Comparison of ENCODE assay signal across 8 cellular contexts in the genomic region with DNA sequence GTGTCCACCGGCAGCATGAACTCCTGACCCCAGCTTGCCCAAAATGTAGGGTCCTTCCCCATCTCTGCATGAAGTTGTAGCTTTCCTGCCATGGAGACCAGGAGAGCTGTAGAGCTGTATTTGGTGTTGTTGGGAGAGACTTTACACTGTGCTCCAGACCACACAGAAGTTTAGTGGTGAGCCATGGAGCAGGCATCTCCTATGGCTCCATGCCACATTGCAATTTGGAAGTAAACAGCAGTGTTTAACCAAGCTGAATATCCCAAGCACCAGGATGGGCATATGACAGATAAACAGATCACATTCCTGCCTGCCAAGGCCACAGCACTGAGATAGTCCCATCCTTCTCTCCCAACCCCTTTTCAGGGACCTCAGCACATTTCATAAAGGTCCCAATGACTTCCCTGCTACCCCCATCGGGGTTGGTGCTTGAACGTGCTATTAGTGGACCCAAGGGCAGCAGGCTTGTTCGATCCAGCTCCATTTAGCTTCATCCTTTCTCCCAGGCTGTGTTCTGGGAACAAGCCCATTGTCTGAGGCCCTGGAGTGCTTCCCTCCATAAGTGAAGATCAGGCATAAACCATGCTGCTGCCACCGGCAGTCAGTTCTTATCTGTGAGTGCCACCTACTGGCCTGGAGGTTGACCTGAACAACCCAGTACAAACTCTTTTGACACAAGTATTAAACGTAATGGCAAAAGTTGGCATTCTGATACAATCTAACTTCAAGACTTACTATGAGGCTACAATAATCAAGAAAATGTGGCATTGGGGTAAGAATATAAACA.
DNase-seq lines count a peak whose midpoint lies in the region; TF ChIP-seq lines count a peak whose summit lies in the region.

No MANE protein-coding gene starts in this region.

- H2BK15ac ChIP-seq in H9 (ENCODE audit: low read depth, low read length) = no peak overlapping the region

- H4K5ac ChIP-seq in H9 (ENCODE audit: insufficient read length, low read depth, low read length) = no peak overlapping the region

- no peak overlapping the region for H3K23ac ChIP-seq in H9 (ENCODE audit: insufficient read length, low read depth, low read length)

- no peaks in the 10 kb centered on the region for H3K9me2 ChIP-seq in MM.1S (replicated peaks; ENCODE audit: insufficient read depth, low read length)

- no peaks in the 10 kb centered on the region for H3K27me3 Mint-ChIP-seq in activated naive CD4-positive, alpha-beta T cell treated with anti-CD3 and anti-CD28 coated beads, Interleukin-2, amount 10 ng/mL, durations not matched to agents 7 days and 5 days
- H3K27me3 Mint-ChIP-seq in H9 (ENCODE audit: low read depth) (peaks cover 2% of the 10 kb centered on the region; the same call in 1 of the 2 replicates), nephron progenitor cell (ENCODE audit: low read depth, poor library complexity) (peaks cover 6% of the 10 kb centered on the region)

- no peak overlapping the region for H4K91ac ChIP-seq in H9 (ENCODE audit: insufficient read length, low read depth, low read length)

- H4K20me1 ChIP-seq in H9 (ENCODE audit: control insufficient read depth, insufficient read depth, insufficient read length) (no peaks in the 10 kb centered on the region), MM.1S (ENCODE audit: insufficient read depth, low read length) (no peaks in the 10 kb centered on the region)

- no peak overlapping the region for H2BK20ac ChIP-seq in H9 (ENCODE audit: low read depth, low read length, poor library complexity, severe bottlenecking)

- H3K4me3 Mint-ChIP-seq in activated naive CD4-positive, alpha-beta T cell treated with anti-CD3 and anti-CD28 coated beads, Interleukin-2, amount 10 ng/mL, durations not matched to agents 7 days and 5 days = no peak overlapping the region
- H3K4me3 Mint-ChIP-seq in H9 (no peak overlapping the region), nephron progenitor cell (no peak overlapping the region)

- H3K36me3 ChIP-seq in MM.1S (replicated peaks; ENCODE audit: insufficient read depth, low read length) (no peaks in the 10 kb centered on the region), brain microvascular endothelial cell (replicated peaks) (no peaks in the 10 kb centered on the region), esophagus squamous epithelium (no peaks in the 10 kb centered on the region)

- no peak overlapping the region for H2BK5ac ChIP-seq in H9 (ENCODE audit: insufficient read length, low read length)

- H3K9ac ChIP-seq in H9 (ENCODE audit: extremely low read depth, insufficient read length, low read length) (no peak overlapping the region), MM.1S (ENCODE audit: low read length) (no peak overlapping the region)

- no peak overlapping the region; the same call in 1 of the 2 replicates for H3K4ac ChIP-seq in H9 (ENCODE audit: low read depth, low read length)

- no peak overlapping the region for H3T11ph ChIP-seq in H9 (ENCODE audit: low read length)

- no peak overlapping the region for H2BK120ac ChIP-seq in H9 (ENCODE audit: low read depth, low read length, poor library complexity, severe bottlenecking)

- no peak overlapping the region for H3K18ac ChIP-seq in H9 (ENCODE audit: insufficient read length, low read depth, low read length)

- H3K4me3 ChIP-seq in MM.1S (ENCODE audit: low read length) (no peak overlapping the region), brain microvascular endothelial cell (ENCODE audit: low read depth, low read length) (no peak overlapping the region), esophagus squamous epithelium (no peak overlapping the region)

- no peak overlapping the region for H3K27ac Mint-ChIP-seq in activated naive CD4-positive, alpha-beta T cell treated with anti-CD3 and anti-CD28 coated beads, Interleukin-2, amount 10 ng/mL, durations not matched to agents 7 days and 5 days
- H3K27ac Mint-ChIP-seq in H9 (peak overlapping the region in 1 of 3 experiments; percentile 63; a peak in 1 of 7 replicates), nephron progenitor cell (no peak overlapping the region)

- no peaks in the 10 kb centered on the region for H3K79me1 ChIP-seq in H9 (ENCODE audit: insufficient read depth, low read depth, low read length, poor library complexity, severe bottlenecking)

- no peak overlapping the region for H2AK5ac ChIP-seq in H9 (ENCODE audit: insufficient read length, low read length)

- no peaks in the 10 kb centered on the region for H3K4me1 Mint-ChIP-seq in activated naive CD4-positive, alpha-beta T cell treated with anti-CD3 and anti-CD28 coated beads, Interleukin-2, amount 10 ng/mL, durations not matched to agents 7 days and 5 days
- H3K4me1 Mint-ChIP-seq in H9 = peaks cover 2 to 6% of the 10 kb centered on the region in 2 experiments; a peak in 1 of 4 replicates
- no peaks in the 10 kb centered on the region for H3K4me1 Mint-ChIP-seq in nephron progenitor cell

- H2BK12ac ChIP-seq in H9 (ENCODE audit: insufficient read length, low read depth, low read length) = no peak overlapping the region

- peak; percentile 22 for DNase-seq in activated naive CD4-positive, alpha-beta T cell treated with anti-CD3 and anti-CD28 coated beads, Interleukin-2, amount 10 ng/mL, durations not matched to agents 7 days and 5 days
- no peak for DNase-seq in activated naive CD4-positive, alpha-beta T cell (lab: John Stamatoyannopoulos, UW)
- DNase-seq in H9 (peak; percentile 61), MM.1S (peak; percentile 54), brain microvascular endothelial cell (peak; percentile 43), nephron progenitor cell (peak; percentile 7), occipital lobe (lab: John Stamatoyannopoulos, UW) (no peak), esophagus squamous epithelium (lab: John Stamatoyannopoulos, UW) (no peak)

- H3F3A ChIP-seq in MM.1S (ENCODE audit: insufficient read depth, low read length) = no peaks in the 10 kb centered on the region

- H3K27me3 ChIP-seq in H9 (ENCODE audit: insufficient read depth, low read length) (no peaks in the 10 kb centered on the region), MM.1S (replicated peaks; ENCODE audit: insufficient read depth, low read length) (no peaks in the 10 kb centered on the region), brain microvascular endothelial cell (replicated peaks) (no peaks in the 10 kb centered on the region), esophagus squamous epithelium (no peaks in the 10 kb centered on the region)

- no CpG with 5 or more reads among the region's 6 CpGs for WGBS in H9 (ENCODE audit: extremely low coverage, insufficient read length, low lambda C conversion rate)
- 53 to 69% methylated on average over 5 of the region's 6 CpGs for WGBS in esophagus squamous epithelium, 2 donors

- H2AFZ ChIP-seq in H9 (ENCODE audit: low read length) (no peak overlapping the region), MM.1S (ENCODE audit: low read length) (peak overlapping the region; percentile 65)

- H4K8ac ChIP-seq in H9 (replicated peaks; ENCODE audit: insufficient read length, low read depth, low read length) = peak overlapping the region; percentile 51

- H3K9me3 Mint-ChIP-seq in activated naive CD4-positive, alpha-beta T cell treated with anti-CD3 and anti-CD28 coated beads, Interleukin-2, amount 10 ng/mL, durations not matched to agents 7 days and 5 days = no peaks in the 10 kb centered on the region
- H3K9me3 Mint-ChIP-seq in H9 (peaks cover 0 to 2% of the 10 kb centered on the region in 2 experiments; a peak in 2 of 5 replicates), nephron progenitor cell (no peaks in the 10 kb centered on the region)

- H3K4me1 ChIP-seq in H9 (ENCODE audit: insufficient read depth, low read length) (no peaks in the 10 kb centered on the region), MM.1S (ENCODE audit: low read length) (no peaks in the 10 kb centered on the region), esophagus squamous epithelium (no peaks in the 10 kb centered on the region)

- H3K36me3 Mint-ChIP-seq in activated naive CD4-positive, alpha-beta T cell treated with anti-CD3 and anti-CD28 coated beads, Interleukin-2, amount 10 ng/mL, durations not matched to agents 7 days and 5 days = no peaks in the 10 kb centered on the region
- H3K36me3 Mint-ChIP-seq in H9 (ENCODE audit: insufficient read depth in 1 of 3, low read depth in 3 of 3) (peaks cover 0 to 8% (median 0%) of the 10 kb centered on the region in 3 experiments; a peak in 4 of 7 replicates), nephron progenitor cell (ENCODE audit: low read depth) (no peaks in the 10 kb centered on the region)

- H3K4me2 ChIP-seq in H9 (ENCODE audit: insufficient read depth, insufficient read length, low read length) (no peak overlapping the region), MM.1S (ENCODE audit: low read depth, low read length) (no peak overlapping the region)

- H3K56ac ChIP-seq in H9 (ENCODE audit: insufficient read length, low read depth, low read length) = no peak overlapping the region

- no peaks in the 10 kb centered on the region for H3K23me2 ChIP-seq in H9 (ENCODE audit: insufficient read length, low read depth, low read length, poor library complexity, severe bottlenecking)

- CTCF ChIA-PET in activated naive CD4-positive, alpha-beta T cell treated with anti-CD3 and anti-CD28 coated beads, Interleukin-2, amount 10 ng/mL, durations not matched to agents 7 days and 5 days (lab: Charles Lee) = interaction anchor here (0.6 to 0.8 kb wide), 2 partner anchors 11 to 220 kb away, joined by 3 read pairs; no protein-coding TSS in a partner anchor

- TF ChIP-seq POLR2A in esophagus squamous epithelium (IDR thresholded peaks at IDR 0.05) = no peak

- intact Hi-C loops in esophagus squamous epithelium (cut with DNase I) = no loop called here

- H3K14ac ChIP-seq in H9 (ENCODE audit: insufficient read depth, low read length) = no peak overlapping the region

- TF ChIP-seq CTCF in H9 (conservative IDR thresholded peaks at IDR 0.05) (peak; percentile 69), MM.1S (IDR thresholded peaks at IDR 0.05; ENCODE audit: low read length) (peak; percentile 63), brain microvascular endothelial cell (IDR thresholded peaks at IDR 0.05; ENCODE audit: low read depth, low read length, missing control alignments) (peak; percentile 74), nephron progenitor cell (IDR thresholded peaks at IDR 0.05) (no peak), esophagus squamous epithelium (IDR thresholded peaks at IDR 0.05) (peak in 2 of 6 experiments; percentile 9 to 47)

- H3K79me2 ChIP-seq in H9 (ENCODE audit: insufficient read depth, low read length) = no peaks in the 10 kb centered on the region
- H3K79me2 ChIP-seq in MM.1S (ENCODE audit: low read length) = no peaks in the 10 kb centered on the region

- no peaks in the 10 kb centered on the region for H3K9me3 ChIP-seq in H9 (ENCODE audit: control insufficient read depth, low read depth, low read length)
- H3K9me3 ChIP-seq in MM.1S (replicated peaks; ENCODE audit: insufficient read depth, low read length) = no peaks in the 10 kb centered on the region
- no peaks in the 10 kb centered on the region for H3K9me3 ChIP-seq in esophagus squamous epithelium

- in situ Hi-C loops in brain microvascular endothelial cell (cut with HindIII; ENCODE audit: low pct_ligation_motif_present, low sequenced_read_pairs) = no loop called here

- H3K27ac ChIP-seq in H9 (ENCODE audit: insufficient read length, low read depth, low read length) (no peak overlapping the region), MM.1S (ENCODE audit: low read length) (no peak overlapping the region), brain microvascular endothelial cell (no peak overlapping the region), esophagus squamous epithelium (no peak overlapping the region)

Comparison
In these comparisons a context has a peak if more than half of its experiments do, and no peak if none do; other contexts are left out.
1. DNase-seq: peak in activated naive CD4-positive, alpha-beta T cell treated with anti-CD3 and anti-CD28 coated beads, Interleukin-2, amount 10 ng/mL, durations not matched to agents 7 days and 5 days (single experiment), H9 (single experiment), MM.1S (single experiment), brain microvascular endothelial cell (single experiment) and nephron progenitor cell (single experiment); none in activated naive CD4-positive, alpha-beta T cell (0 of 4), occipital lobe (single experiment) and esophagus squamous epithelium (single experiment).